ENCODE assay signal across 33 cellular contexts in genomic region chr9:26535146-26535545, GRCh38.
"Had no signal": no experiment of that assay in that cellular context is flagged by ENCODE, and none has a peak within 500 bp of the region (broad histone marks: within the 10 kb centered on the region; RNA-seq: fewer than 3 reads in every experiment).

No MANE protein-coding gene starts in this region.

- H3K4me3 ChIP-seq: adrenal gland, body of pancreas, esophagus squamous epithelium, gastroesophageal sphincter, heart right ventricle had no signal

- H3K4me1 ChIP-seq: adrenal gland, body of pancreas, esophagus squamous epithelium, gastroesophageal sphincter, heart right ventricle had no signal

- H3K27me3 ChIP-seq: adrenal gland, body of pancreas, esophagus squamous epithelium, gastroesophageal sphincter, heart right ventricle had no signal

- DNase-seq: activated B cell treated with CpG ODN at 0.5 μM for 24 hours; activated CD4-positive, alpha-beta T cell treated with anti-CD3 and anti-CD28 coated beads for 48 hours; activated CD4-positive, alpha-beta T cell treated with anti-CD3 and anti-CD28 coated beads, Interleukin-2, amount 50 U/mL, for 1 hour; activated CD4-positive, alpha-beta T cell treated with anti-CD3 and anti-CD28 coated beads, Interleukin-2, amount 50 U/mL, for 48 hours; activated CD8-positive, alpha-beta memory T cell treated with anti-CD3 and anti-CD28 coated beads for 24 hours; activated CD8-positive, alpha-beta T cell treated with anti-CD3 and anti-CD28 coated beads for 36 hours; activated effector memory CD4-positive, alpha-beta T cell treated with anti-CD3 and anti-CD28 coated beads, Interleukin-2, amount 50 U/mL, for 16 hours; activated naive CD4-positive, alpha-beta T cell treated with anti-CD3 and anti-CD28 coated beads for 36 hours; activated naive CD8-positive, alpha-beta T cell treated with anti-CD3 and anti-CD28 coated beads for 36 hours; activated naive CD8-positive, alpha-beta T cell treated with anti-CD3 and anti-CD28 coated beads, Interleukin-2, amount 50 U/mL, for 24 hours; activated T-cell treated with anti-CD3 and anti-CD28 coated beads, Interleukin-2, amount 50 U/mL, for 1 hour; activated T-cell treated with anti-CD3 and anti-CD28 coated beads, Interleukin-2, amount 50 U/mL, for 48 hours; adrenal gland; amygdala; aorta; body of pancreas; caudate nucleus; cortex of kidney; dermis blood vessel endothelial cell; effector CD4-positive, alpha-beta T cell; effector memory CD8-positive, alpha-beta T cell; esophagus squamous epithelium; foreskin melanocyte; heart right ventricle; hippocampal formation; T-helper 1 cell; T-helper 17 cell; WERI-Rb-1 had no signal

- H3K27me3 Mint-ChIP-seq: activated B cell treated with CpG ODN at 0.5 μM for 24 hours; activated CD8-positive, alpha-beta T cell treated with anti-CD3 and anti-CD28 coated beads for 36 hours; activated naive CD4-positive, alpha-beta T cell treated with anti-CD3 and anti-CD28 coated beads, Interleukin-2, amount 50 U/mL, for 24 hours; activated naive CD8-positive, alpha-beta T cell treated with anti-CD3 and anti-CD28 coated beads for 36 hours; activated naive CD8-positive, alpha-beta T cell treated with anti-CD3 and anti-CD28 coated beads, Interleukin-2, amount 50 U/mL, for 24 hours; effector memory CD8-positive, alpha-beta T cell; T-helper 17 cell had no signal

- H3K4me1 Mint-ChIP-seq: activated B cell treated with CpG ODN at 0.5 μM for 24 hours; activated naive CD4-positive, alpha-beta T cell treated with anti-CD3 and anti-CD28 coated beads, Interleukin-2, amount 50 U/mL, for 24 hours; activated naive CD8-positive, alpha-beta T cell treated with anti-CD3 and anti-CD28 coated beads for 36 hours; activated naive CD8-positive, alpha-beta T cell treated with anti-CD3 and anti-CD28 coated beads, Interleukin-2, amount 50 U/mL, for 24 hours; T-helper 17 cell had no signal

- H3K27ac ChIP-seq: adrenal gland, body of pancreas, esophagus squamous epithelium, gastroesophageal sphincter, heart right ventricle, WERI-Rb-1 had no signal

- H3K27ac Mint-ChIP-seq: activated B cell treated with CpG ODN at 0.5 μM for 24 hours; activated CD8-positive, alpha-beta T cell treated with anti-CD3 and anti-CD28 coated beads for 36 hours; activated naive CD4-positive, alpha-beta T cell treated with anti-CD3 and anti-CD28 coated beads for 36 hours; activated naive CD4-positive, alpha-beta T cell treated with anti-CD3 and anti-CD28 coated beads, Interleukin-2, amount 50 U/mL, for 24 hours; activated naive CD8-positive, alpha-beta T cell treated with anti-CD3 and anti-CD28 coated beads for 36 hours; activated naive CD8-positive, alpha-beta T cell treated with anti-CD3 and anti-CD28 coated beads, Interleukin-2, amount 50 U/mL, for 24 hours; activated T-helper 1 cell treated with anti-CD3 and anti-CD28 coated beads, Interleukin-12 subunit alpha, Interleukin-12 subunit beta, Interleukin-2, Interleukin-4 antibody, amounts not matched to agents 30 ng/mL and 10 ng/mL and 1 ng/mL, durations not matched to agents 14 hours and 24 hours and 36 hours; activated T-helper 2 cell treated with anti-CD3 and anti-CD28 coated beads, Interferon-gamma antibody, Interleukin-2, Interleukin-4, amounts not matched to agents 10 μg/mL and 5 μg/mL and 100 μg/mL, durations not matched to agents 14 hours and 24 hours and 36 hours; effector memory CD8-positive, alpha-beta T cell; T-helper 17 cell had no signal

- H3K36me3 ChIP-seq: adrenal gland, esophagus squamous epithelium, gastroesophageal sphincter, heart right ventricle, WERI-Rb-1 had no signal

- H3K36me3 Mint-ChIP-seq: activated naive CD4-positive, alpha-beta T cell treated with anti-CD3 and anti-CD28 coated beads, Interleukin-2, amount 50 U/mL, for 24 hours; activated naive CD8-positive, alpha-beta T cell treated with anti-CD3 and anti-CD28 coated beads for 36 hours had no signal

- H3K9me3 ChIP-seq: body of pancreas, esophagus squamous epithelium, gastroesophageal sphincter had no signal

- H3K4me3 Mint-ChIP-seq: activated B cell treated with CpG ODN at 0.5 μM for 24 hours; activated CD8-positive, alpha-beta T cell treated with anti-CD3 and anti-CD28 coated beads for 36 hours; activated naive CD4-positive, alpha-beta T cell treated with anti-CD3 and anti-CD28 coated beads for 36 hours; activated naive CD4-positive, alpha-beta T cell treated with anti-CD3 and anti-CD28 coated beads, Interleukin-2, amount 50 U/mL, for 24 hours; activated naive CD8-positive, alpha-beta T cell treated with anti-CD3 and anti-CD28 coated beads for 36 hours; activated naive CD8-positive, alpha-beta T cell treated with anti-CD3 and anti-CD28 coated beads, Interleukin-2, amount 50 U/mL, for 24 hours; activated T-helper 1 cell treated with anti-CD3 and anti-CD28 coated beads, Interleukin-12 subunit alpha, Interleukin-12 subunit beta, Interleukin-2, Interleukin-4 antibody, amounts not matched to agents 30 ng/mL and 10 ng/mL and 1 ng/mL, durations not matched to agents 14 hours and 24 hours and 36 hours; effector memory CD8-positive, alpha-beta T cell; T-helper 17 cell had no signal

- ATAC-seq: activated CD4-positive, CD25-positive, alpha-beta regulatory T cell treated with anti-CD3 and anti-CD28 coated beads, Interleukin-2, amount 50 U/mL, for 24 hours; activated CD8-positive, alpha-beta T cell treated with anti-CD3 and anti-CD28 coated beads for 36 hours; activated naive CD8-positive, alpha-beta T cell treated with anti-CD3 and anti-CD28 coated beads, Interleukin-2, amount 50 U/mL, for 24 hours; body of pancreas; effector memory CD8-positive, alpha-beta T cell; gastroesophageal sphincter; heart right ventricle; T-helper 17 cell had no signal

- H3K9me3 Mint-ChIP-seq: activated B cell treated with CpG ODN at 0.5 μM for 24 hours; activated naive CD8-positive, alpha-beta T cell treated with anti-CD3 and anti-CD28 coated beads, Interleukin-2, amount 50 U/mL, for 24 hours; activated T-helper 1 cell treated with anti-CD3 and anti-CD28 coated beads, Interleukin-12 subunit alpha, Interleukin-12 subunit beta, Interleukin-2, Interleukin-4 antibody, amounts not matched to agents 30 ng/mL and 10 ng/mL and 1 ng/mL, durations not matched to agents 14 hours and 24 hours and 36 hours had no signal
